23 cellular contexts compared by ENCODE assay signal in genomic region chr6:145534986-145535385, GRCh38.
DNase-seq lines count a peak whose midpoint lies in the region; ATAC-seq and TF ChIP-seq lines count a peak whose summit lies in the region.
"Had no signal": no experiment of that assay in that cellular context is flagged by ENCODE, and none has a peak within 500 bp of the region (broad histone marks: within the 10 kb centered on the region; RNA-seq: fewer than 3 reads in every experiment).

No MANE protein-coding gene starts in this region.

- intact Hi-C loops in testis (cut with DNase I; ENCODE audit: low total_unique reads) (no loop called here), upper lobe of right lung (cut with DNase I) (no loop called here)

- peak overlapping the region; percentile 51 for H3K4me3 ChIP-seq in endocrine pancreas (ENCODE audit: control insufficient read depth, insufficient read depth, low read length)
- H3K4me3 ChIP-seq in testis: no peak overlapping the region
- no peak overlapping the region for H3K4me3 ChIP-seq in upper lobe of right lung
- H3K4me3 ChIP-seq: MG63, Peyer's patch had no signal

- WGBS in testis, 2 donors: 87 to 93% methylated on average over 4 of the region's 4 CpGs

- DNase-seq in DMS153 (lab: John Stamatoyannopoulos, UW): peak; percentile 51
- DNase-seq in NCI-H1092 treated with DMSO at 0.1 percent for 48 hours (lab: John Stamatoyannopoulos, UW): peak; percentile 79
- DNase-seq in NCI-H2227 treated with DMSO at 0.1 percent for 48 hours (lab: John Stamatoyannopoulos, UW): peak; percentile 25
- no peak for DNase-seq in kidney tubule cell (ENCODE audit: low spot score)
- DNase-seq in testis: no peak
- DNase-seq in upper lobe of right lung: no peak
- DNase-seq: C1 segment of cervical spinal cord; CD4-positive, alpha-beta memory T cell; COR-L47; DMS79 treated with DMSO at 0.1 percent for 48 hours; GF-D8; IMR-90; KG1; MG63; NCI-H2107; NCI-H226; NCI-H524; Peyer's patch; SHP77 treated with DMSO at 0.1 percent for 48 hours; T-helper 1 cell had no signal

- no peak for TF ChIP-seq POLR2A in testis (IDR thresholded peaks at IDR 0.05)

- H3K9me3 ChIP-seq in endocrine pancreas (ENCODE audit: control insufficient read depth, low read length): no peaks in the 10 kb centered on the region
- no peaks in the 10 kb centered on the region for H3K9me3 ChIP-seq in testis
- no peaks in the 10 kb centered on the region for H3K9me3 ChIP-seq in upper lobe of right lung
- H3K9me3 ChIP-seq: MG63, Peyer's patch had no signal

- H3K36me3 ChIP-seq in endocrine pancreas (ENCODE audit: control insufficient read depth, insufficient read depth, low read length) (no peaks in the 10 kb centered on the region), testis (ENCODE audit: low read depth, missing control alignments) (no peaks in the 10 kb centered on the region), upper lobe of right lung (no peaks in the 10 kb centered on the region)
- H3K36me3 ChIP-seq: MG63, Peyer's patch had no signal

- H3K27ac ChIP-seq in testis: no peak overlapping the region
- H3K27ac ChIP-seq in upper lobe of right lung: no peak overlapping the region
- H3K27ac ChIP-seq: Peyer's patch had no signal

- H3K9ac ChIP-seq in endocrine pancreas (ENCODE audit: control insufficient read depth, insufficient read depth, low read length): no peak overlapping the region

- H3K27me3 ChIP-seq in endocrine pancreas (ENCODE audit: control insufficient read depth, insufficient read depth, low read length) (no peaks in the 10 kb centered on the region), testis (no peaks in the 10 kb centered on the region), upper lobe of right lung (no peaks in the 10 kb centered on the region)
- H3K27me3 ChIP-seq: MG63, Peyer's patch had no signal

- TF ChIP-seq CTCF in testis (IDR thresholded peaks at IDR 0.05) (no peak), upper lobe of right lung (IDR thresholded peaks at IDR 0.05) (no peak)

- no peak for ATAC-seq in upper lobe of right lung
- no peak for ATAC-seq in GM18511 (IDR thresholded peaks at IDR 0.05; ENCODE audit: unreplicated experiment)
- ATAC-seq: HCT116 had no signal

- H3K4me1 ChIP-seq in endocrine pancreas (ENCODE audit: control insufficient read depth, insufficient read depth, low read length) (peaks cover 7% of the 10 kb centered on the region), testis (no peaks in the 10 kb centered on the region), upper lobe of right lung (no peaks in the 10 kb centered on the region)
- H3K4me1 ChIP-seq: Peyer's patch had no signal

Comparison
In these comparisons a context has a peak if more than half of its experiments do, and no peak if none do; other contexts are left out.
1. DNase-seq: peak in DMS153 (single experiment), NCI-H1092 treated with DMSO at 0.1 percent for 48 hours (single experiment) and NCI-H2227 treated with DMSO at 0.1 percent for 48 hours (single experiment); none in kidney tubule cell (single experiment), testis (single experiment) and upper lobe of right lung (single experiment).